ENCODE assay signal across 17 cellular contexts in genomic region chr19:3980353-3981251, GRCh38. TPM values are rescaled to one million over a fixed set of nuclear protein-coding genes. Genes with fewer than 3 reads are reported as not detected.
A peak's percentile ranks its signal among the peaks of the same experiment; 100 is the strongest.
DNase-seq lines count a peak whose midpoint lies in the region; ATAC-seq, FAIRE-seq and TF ChIP-seq lines count a peak whose summit lies in the region.
"Had no signal": no experiment of that assay in that cellular context is flagged by ENCODE, and none has a peak within 500 bp of the region (broad histone marks: within the 10 kb centered on the region; RNA-seq: fewer than 3 reads in every experiment).

No MANE protein-coding gene starts in this region.

- H3K4me1 Mint-ChIP-seq in WTC11: peaks cover 26% of the 10 kb centered on the region

- in situ Hi-C loops in HepG2 (cut with HindIII; ENCODE audit: extremely low pct_ligation_motif_present, low pct_unique_long_range_greater_than_20kb): no loop called here

- ATAC-seq in WTC11 (no peak), HepG2 (no peak), GM19452 (IDR thresholded peaks at IDR 0.05; ENCODE audit: unreplicated experiment) (no peak)
- ATAC-seq: left lung had no signal

- H3K9me3 ChIP-seq in AG04450 (ENCODE audit: control insufficient read depth, insufficient read depth, low read length): no peaks in the 10 kb centered on the region; the same call in 1 of the 2 replicates
- no peaks in the 10 kb centered on the region for H3K9me3 ChIP-seq in HepG2 (ENCODE audit: low read length)
- no peaks in the 10 kb centered on the region for H3K9me3 ChIP-seq in prostate gland
- H3K9me3 ChIP-seq: left lung had no signal

- no peaks in the 10 kb centered on the region for H3K9me3 Mint-ChIP-seq in WTC11
- H3K9me3 Mint-ChIP-seq: T-helper 2 cell treated with Interferon-gamma antibody and Interleukin-4, amounts not matched to agents 5 μg/mL and 100 μg/mL, for 36 hours had no signal

- POLR2A ChIA-PET in AG04450 (lab: Yijun Ruan, JAX) (interaction anchor here (8.1 kb wide), 1 partner anchor 10 kb away, joined by 221 read pairs; the partner anchor contains the start of gene DAPK3), WTC11 (lab: Charles Lee) (interaction anchor here (0.7 to 8.7 kb wide), 2 partner anchors 10 to 47 kb away, joined by 3 to 142 read pairs; partner anchors contain the start of gene DAPK3), HepG2 (lab: Yijun Ruan, JAX) (interaction anchor here (1.1 to 7.4 kb wide), 2 partner anchors 9 to 11 kb away, joined by 4 to 118 read pairs; partner anchors contain the start of gene DAPK3)

- TF ChIP-seq POLR2A in HepG2 (IDR thresholded peaks at IDR 0.05; ENCODE audit: insufficient read depth in 1 of 2, low read depth in 2 of 2, low read length in 2 of 2): peak in 1 of 2 experiments; percentile 54
- no peak for TF ChIP-seq POLR2A in prostate gland (IDR thresholded peaks at IDR 0.05)

- H2AFZ ChIP-seq in HepG2 (ENCODE audit: low read length): no peak overlapping the region

- peaks cover 91% of the 10 kb centered on the region for H4K20me1 ChIP-seq in HepG2 (ENCODE audit: insufficient read depth, low read length)

- H3K79me2 ChIP-seq in HepG2 (ENCODE audit: insufficient read depth, low read length): peaks cover 50% of the 10 kb centered on the region

- H3K27me3 ChIP-seq in AG04450 (ENCODE audit: control insufficient read depth, insufficient read depth, low read length) (no peaks in the 10 kb centered on the region), HepG2 (ENCODE audit: control insufficient read depth in 1 of 2, insufficient read depth in 2 of 2, low read length in 2 of 2) (no peaks in the 10 kb centered on the region; a peak in 1 of 5 replicates), prostate gland (replicated peaks; ENCODE audit: insufficient read depth) (no peaks in the 10 kb centered on the region)
- H3K27me3 ChIP-seq: left lung had no signal

- H3K27ac ChIP-seq in AG04450 (ENCODE audit: low read depth, low read length): peak overlapping the region; percentile 11
- no peak overlapping the region for H3K27ac ChIP-seq in HepG2 (ENCODE audit: extremely low read length, insufficient read depth, low read length)
- no peak overlapping the region for H3K27ac ChIP-seq in prostate gland
- H3K27ac ChIP-seq: left lung had no signal

- no peak overlapping the region for H3K9ac ChIP-seq in HepG2 (ENCODE audit: insufficient read depth, low read depth, low read length)

- H3K4me1 ChIP-seq in HepG2 (ENCODE audit: insufficient read depth, low read length): peaks cover 37% of the 10 kb centered on the region
- peaks cover 8% of the 10 kb centered on the region for H3K4me1 ChIP-seq in prostate gland (replicated peaks)

- H3K36me3 Mint-ChIP-seq in WTC11: peaks cover 92% of the 10 kb centered on the region

- peaks cover 72 to 86% of the 10 kb centered on the region in 2 experiments for H3K36me3 ChIP-seq in HepG2 (replicated peaks in 1 of 2; ENCODE audit: control insufficient read depth in 1 of 2, insufficient read depth in 2 of 2, low read length in 2 of 2)
- H3K36me3 ChIP-seq in prostate gland: peaks cover 70 to 78% of the 10 kb centered on the region in 2 donors

- 96% methylated on average over 9 of the region's 31 CpGs for WGBS in HepG2 (ENCODE audit: low lambda C conversion rate)
- 90% methylated on average over 31 of the region's 31 CpGs for WGBS in prostate gland

- TF ChIP-seq CTCF in AG04450 (IDR thresholded peaks at IDR 0.05; ENCODE audit: low read depth, low read length) (no peak), WTC11 (IDR thresholded peaks at IDR 0.05) (no peak), HepG2 (CRISPR knock-in tag; IDR thresholded peaks at IDR 0.05) (no peak), prostate gland (IDR thresholded peaks at IDR 0.05) (no peak)

- no peak overlapping the region for H3K4me2 ChIP-seq in HepG2 (ENCODE audit: low read depth, low read length)

- TF ChIP-seq RAD21 in HepG2 (CRISPR knock-in tag; IDR thresholded peaks at IDR 0.05): no peak

- no TSS peak for BruUV-seq in HepG2 (replicated peaks; lab: Mats Ljungman, UMichigan)

- intact Hi-C loops in HepG2 (cut with micrococcal nuclease; ENCODE audit: unreplicated experiment): no loop called here
- intact Hi-C loops in prostate gland (cut with DNase I): loop anchor here (5.0 kb wide), 1 partner anchor 202 kb away; the partner anchor contains the start of genes ANKRD24 and SIRT6

- TF ChIP-seq EP300 in HepG2 (IDR thresholded peaks at IDR 0.05; ENCODE audit: low read depth in 2 of 2, low read length in 2 of 2) (no peak), HepG2 (CRISPR knock-in tag; IDR thresholded peaks at IDR 0.05; ENCODE audit: borderline replicate concordance) (no peak)

- CTCF ChIA-PET in AG04450 (lab: Charles Lee) (no interaction called here), WTC11 (lab: Charles Lee) (interaction anchor here (2.2 kb wide), 1 partner anchor 7 kb away, joined by 18 read pairs; no protein-coding TSS in a partner anchor), HepG2 (lab: Yijun Ruan, JAX; ENCODE audit: low intra/inter-chr PET ratio, low total read pairs) (no interaction called here)

- H3K4me3 ChIP-seq in AG04450 (ENCODE audit: low read depth, low read length) (no peak overlapping the region), HepG2 (replicated peaks in 1 of 3; ENCODE audit: insufficient read depth in 1 of 3, low read depth in 2 of 3, low read length in 3 of 3) (no peak overlapping the region), prostate gland (no peak overlapping the region)
- H3K4me3 ChIP-seq: left lung had no signal

- no peaks in the 10 kb centered on the region; the same call in 1 of the 2 replicates for H3K27me3 Mint-ChIP-seq in WTC11 (ENCODE audit: low read depth)
- H3K27me3 Mint-ChIP-seq: naive B cell had no signal

- H3K27ac Mint-ChIP-seq in WTC11: no peak overlapping the region
- H3K27ac Mint-ChIP-seq: T-helper 2 cell treated with Interferon-gamma antibody and Interleukin-4, amounts not matched to agents 5 μg/mL and 100 μg/mL, for 36 hours had no signal

- no peak for FAIRE-seq in HepG2 (lab: Jason Lieb, UNC)
- FAIRE-seq: G401.6 had no signal

- no peak overlapping the region for H3K4me3 Mint-ChIP-seq in WTC11
- H3K4me3 Mint-ChIP-seq: T-helper 2 cell treated with Interferon-gamma antibody and Interleukin-4, amounts not matched to agents 5 μg/mL and 100 μg/mL, for 36 hours had no signal

- DNase-seq in AG04450 (ENCODE audit: low read depth, low spot score) (no peak), GM03348 (ENCODE audit: low spot score) (peak; percentile 1), WTC11 (ENCODE audit: low spot score) (no peak), HepG2 (ENCODE audit: low spot score) (no peak), AG08395 (ENCODE audit: low spot score) (no peak), prostate gland (ENCODE audit: low spot score) (no peak), NCI-H1417 treated with DMSO at 0.1 percent for 48 hours (lab: John Stamatoyannopoulos, UW) (no peak)
- DNase-seq: left lung; naive B cell; NCI-H146; NCI-H510A treated with DMSO at 0.1 percent for 48 hours; stimulated activated CD4-positive, alpha-beta T cell treated with anti-CD3 and anti-CD28 coated beads, Interleukin-2, amount 100 ng/mL, for 48 hours; stimulated activated naive CD4-positive, alpha-beta T cell had no signal

RNA-seq across cellular contexts. Expression of gene EEF2, which starts 4.7 kb away (rescaled TPM):
- polyA plus RNA-seq in AG04450 (2011; rRNA removed): 1,648 and 1,697 TPM in 2 replicates
- 1,375 and 1,770 TPM in 2 replicates for polyA minus RNA-seq in AG04450 (2011; rRNA and poly(A)+ RNA removed)
- 3,572 to 3,864 TPM (median 3,852 TPM) in 3 replicates for total RNA-seq in WTC11 (2021)
- 1,722 and 1,777 TPM in 2 replicates for total RNA-seq in HepG2 (2016; rRNA removed; fragmentation: Illumina TruSeq; extraction: Trizol)
- total RNA-seq in HepG2 (2016; cell fraction: cytosol; rRNA removed; fragmentation: Illumina TruSeq; extraction: Trizol; ENCODE audit: low read depth): 663 and 837 TPM in 2 replicates
- 1,312 and 1,845 TPM in 2 replicates for total RNA-seq in HepG2 (2016; cell fraction: insoluble cytoplasmic fraction; rRNA removed; fragmentation: Illumina TruSeq; extraction: Trizol)
- total RNA-seq in HepG2 (2016; cell fraction: membrane; rRNA removed; fragmentation: Illumina TruSeq; extraction: Trizol): 2,334 and 2,783 TPM in 2 replicates
- total RNA-seq in HepG2 (2016; cell fraction: nucleus; rRNA removed; fragmentation: Illumina TruSeq; extraction: Trizol): 709 and 773 TPM in 2 replicates
- 1,441 and 1,465 TPM in 2 replicates for polyA plus RNA-seq in HepG2 (2011; rRNA removed)
- 1,619 and 2,301 TPM in 2 replicates for polyA plus RNA-seq in HepG2 (2011; cell fraction: cytosol; rRNA removed)
- 945 and 1,058 TPM in 2 replicates for polyA plus RNA-seq in HepG2 (2011; cell fraction: nucleus; rRNA removed)
- 2,825 and 3,817 TPM in 2 replicates for polyA plus RNA-seq in HepG2 (2012)
- 660 and 778 TPM in 2 replicates for polyA plus RNA-seq in HepG2 (2016; cell fraction: cytosol; fragmentation: Illumina TruSeq; extraction: Trizol; ENCODE audit: low read depth)
- 1,198 and 1,548 TPM in 2 replicates for polyA plus RNA-seq in HepG2 (2016; cell fraction: insoluble cytoplasmic fraction; fragmentation: Illumina TruSeq; extraction: Trizol; ENCODE audit: low read depth)
- 1,837 and 2,206 TPM in 2 replicates for polyA plus RNA-seq in HepG2 (2016; cell fraction: membrane; fragmentation: Illumina TruSeq; extraction: Trizol; ENCODE audit: low read depth)
- 1,012 and 1,080 TPM in 2 replicates for polyA plus RNA-seq in HepG2 (2016; cell fraction: nucleus; fragmentation: Illumina TruSeq; extraction: Trizol; ENCODE audit: insufficient read depth, low read depth)
- 1,462 and 3,209 TPM in 2 replicates for polyA minus RNA-seq in HepG2 (2011; rRNA and poly(A)+ RNA removed; ENCODE audit: low replicate concordance)
- 1,805 and 1,823 TPM in 2 replicates for polyA minus RNA-seq in HepG2 (2011; cell fraction: cytosol; rRNA and poly(A)+ RNA removed)
- polyA minus RNA-seq in HepG2 (2011; cell fraction: nucleus; rRNA and poly(A)+ RNA removed): 434 and 615 TPM in 2 replicates
- 1,000 to 10,000 TPM; 1,974 to 1,998 TPM for total RNA-seq in prostate gland

RNA-seq across cellular contexts. Expression of gene DAPK3, which starts 9.7 kb away (rescaled TPM):
- 105 and 149 TPM in 2 replicates for polyA plus RNA-seq in AG04450 (2011; rRNA removed)
- 89.6 and 138 TPM in 2 replicates for polyA minus RNA-seq in AG04450 (2011; rRNA and poly(A)+ RNA removed)
- 61.5 to 73.5 TPM (median 68.4 TPM) in 3 replicates for total RNA-seq in WTC11 (2021)
- total RNA-seq in HepG2 (2016; rRNA removed; fragmentation: Illumina TruSeq; extraction: Trizol): 22.0 and 30.5 TPM in 2 replicates
- 5.0 and 5.5 TPM in 2 replicates for total RNA-seq in HepG2 (2016; cell fraction: cytosol; rRNA removed; fragmentation: Illumina TruSeq; extraction: Trizol; ENCODE audit: low read depth)
- 18.7 and 32.5 TPM in 2 replicates for total RNA-seq in HepG2 (2016; cell fraction: insoluble cytoplasmic fraction; rRNA removed; fragmentation: Illumina TruSeq; extraction: Trizol)
- total RNA-seq in HepG2 (2016; cell fraction: membrane; rRNA removed; fragmentation: Illumina TruSeq; extraction: Trizol): 9.6 and 13.4 TPM in 2 replicates
- 20.1 and 21.1 TPM in 2 replicates for total RNA-seq in HepG2 (2016; cell fraction: nucleus; rRNA removed; fragmentation: Illumina TruSeq; extraction: Trizol)
- 37.3 and 51.9 TPM in 2 replicates for polyA plus RNA-seq in HepG2 (2011; rRNA removed)
- polyA plus RNA-seq in HepG2 (2011; cell fraction: cytosol; rRNA removed): 36.9 and 42.7 TPM in 2 replicates
- 102 and 107 TPM in 2 replicates for polyA plus RNA-seq in HepG2 (2011; cell fraction: nucleus; rRNA removed)
- 20.1 and 33.8 TPM in 2 replicates for polyA plus RNA-seq in HepG2 (2012)
- polyA plus RNA-seq in HepG2 (2016; cell fraction: cytosol; fragmentation: Illumina TruSeq; extraction: Trizol; ENCODE audit: low read depth): 2.6 and 2.9 TPM in 2 replicates
- 20.1 and 23.6 TPM in 2 replicates for polyA plus RNA-seq in HepG2 (2016; cell fraction: insoluble cytoplasmic fraction; fragmentation: Illumina TruSeq; extraction: Trizol; ENCODE audit: low read depth)
- polyA plus RNA-seq in HepG2 (2016; cell fraction: membrane; fragmentation: Illumina TruSeq; extraction: Trizol; ENCODE audit: low read depth): 5.9 and 6.0 TPM in 2 replicates
- polyA plus RNA-seq in HepG2 (2016; cell fraction: nucleus; fragmentation: Illumina TruSeq; extraction: Trizol; ENCODE audit: insufficient read depth, low read depth): 45.3 and 46.8 TPM in 2 replicates
- 44.0 and 66.3 TPM in 2 replicates for polyA minus RNA-seq in HepG2 (2011; rRNA and poly(A)+ RNA removed; ENCODE audit: low replicate concordance)
- polyA minus RNA-seq in HepG2 (2011; cell fraction: cytosol; rRNA and poly(A)+ RNA removed): 15.7 and 22.0 TPM in 2 replicates
- polyA minus RNA-seq in HepG2 (2011; cell fraction: nucleus; rRNA and poly(A)+ RNA removed): 24.7 and 27.2 TPM in 2 replicates
- 100 to 1,000 TPM in 1 of 2 donors, 10 to 100 TPM in 1; 87.1 to 107 TPM for total RNA-seq in prostate gland

RNA-seq across cellular contexts. Expression of gene PIAS4, which starts 26.9 kb away (rescaled TPM):
- polyA plus RNA-seq in AG04450 (2011; rRNA removed): 9.0 and 12.0 TPM in 2 replicates
- polyA minus RNA-seq in AG04450 (2011; rRNA and poly(A)+ RNA removed): 13.6 and 17.2 TPM in 2 replicates
- total RNA-seq in WTC11 (2021): 45.5 to 46.0 TPM (median 45.9 TPM) in 3 replicates
- total RNA-seq in HepG2 (2016; rRNA removed; fragmentation: Illumina TruSeq; extraction: Trizol): 20.1 and 22.4 TPM in 2 replicates
- 4.3 and 5.1 TPM in 2 replicates for total RNA-seq in HepG2 (2016; cell fraction: cytosol; rRNA removed; fragmentation: Illumina TruSeq; extraction: Trizol; ENCODE audit: low read depth)
- 16.7 and 23.3 TPM in 2 replicates for total RNA-seq in HepG2 (2016; cell fraction: insoluble cytoplasmic fraction; rRNA removed; fragmentation: Illumina TruSeq; extraction: Trizol)
- 9.8 and 11.2 TPM in 2 replicates for total RNA-seq in HepG2 (2016; cell fraction: membrane; rRNA removed; fragmentation: Illumina TruSeq; extraction: Trizol)
- 9.7 and 15.2 TPM in 2 replicates for total RNA-seq in HepG2 (2016; cell fraction: nucleus; rRNA removed; fragmentation: Illumina TruSeq; extraction: Trizol)
- polyA plus RNA-seq in HepG2 (2011; rRNA removed): 8.7 and 9.0 TPM in 2 replicates
- 11.2 and 43.1 TPM in 2 replicates for polyA plus RNA-seq in HepG2 (2011; cell fraction: cytosol; rRNA removed)
- polyA plus RNA-seq in HepG2 (2011; cell fraction: nucleus; rRNA removed): 22.4 and 27.4 TPM in 2 replicates
- 19.1 and 20.7 TPM in 2 replicates for polyA plus RNA-seq in HepG2 (2012)
- 3.3 and 3.5 TPM in 2 replicates for polyA plus RNA-seq in HepG2 (2016; cell fraction: cytosol; fragmentation: Illumina TruSeq; extraction: Trizol; ENCODE audit: low read depth)
- polyA plus RNA-seq in HepG2 (2016; cell fraction: insoluble cytoplasmic fraction; fragmentation: Illumina TruSeq; extraction: Trizol; ENCODE audit: low read depth): 18.2 and 33.3 TPM in 2 replicates
- polyA plus RNA-seq in HepG2 (2016; cell fraction: membrane; fragmentation: Illumina TruSeq; extraction: Trizol; ENCODE audit: low read depth): 5.6 and 5.9 TPM in 2 replicates
- 36.3 and 39.1 TPM in 2 replicates for polyA plus RNA-seq in HepG2 (2016; cell fraction: nucleus; fragmentation: Illumina TruSeq; extraction: Trizol; ENCODE audit: insufficient read depth, low read depth)
- 12.2 and 13.9 TPM in 2 replicates for polyA minus RNA-seq in HepG2 (2011; rRNA and poly(A)+ RNA removed; ENCODE audit: low replicate concordance)
- polyA minus RNA-seq in HepG2 (2011; cell fraction: cytosol; rRNA and poly(A)+ RNA removed): 5.1 and 7.7 TPM in 2 replicates
- 14.5 and 15.1 TPM in 2 replicates for polyA minus RNA-seq in HepG2 (2011; cell fraction: nucleus; rRNA and poly(A)+ RNA removed)
- 10 to 100 TPM; 25.3 to 70.0 TPM for total RNA-seq in prostate gland

RNA-seq across cellular contexts. Expression of gene NMRK2, which starts 47.7 kb away (rescaled TPM):
- not detected in 2 replicates for polyA plus RNA-seq in AG04450 (2011; rRNA removed)
- polyA minus RNA-seq in AG04450 (2011; rRNA and poly(A)+ RNA removed): not detected in 2 replicates
- 50.4 to 61.9 TPM (median 51.1 TPM) in 3 replicates for total RNA-seq in WTC11 (2021)
- total RNA-seq in HepG2 (2016; rRNA removed; fragmentation: Illumina TruSeq; extraction: Trizol): not detected in 2 replicates
- total RNA-seq in HepG2 (2016; cell fraction: cytosol; rRNA removed; fragmentation: Illumina TruSeq; extraction: Trizol; ENCODE audit: low read depth): not detected in 2 replicates
- not detected in 2 replicates for total RNA-seq in HepG2 (2016; cell fraction: insoluble cytoplasmic fraction; rRNA removed; fragmentation: Illumina TruSeq; extraction: Trizol)
- not detected in 2 replicates for total RNA-seq in HepG2 (2016; cell fraction: membrane; rRNA removed; fragmentation: Illumina TruSeq; extraction: Trizol)
- not detected in 2 replicates for total RNA-seq in HepG2 (2016; cell fraction: nucleus; rRNA removed; fragmentation: Illumina TruSeq; extraction: Trizol)
- not detected in 2 replicates for polyA plus RNA-seq in HepG2 (2011; rRNA removed)
- not detected in 2 replicates for polyA plus RNA-seq in HepG2 (2011; cell fraction: cytosol; rRNA removed)
- polyA plus RNA-seq in HepG2 (2011; cell fraction: nucleus; rRNA removed): not detected in 2 replicates
- not detected in 2 replicates for polyA plus RNA-seq in HepG2 (2012)
- not detected in 2 replicates for polyA plus RNA-seq in HepG2 (2016; cell fraction: cytosol; fragmentation: Illumina TruSeq; extraction: Trizol; ENCODE audit: low read depth)
- not detected in 2 replicates for polyA plus RNA-seq in HepG2 (2016; cell fraction: insoluble cytoplasmic fraction; fragmentation: Illumina TruSeq; extraction: Trizol; ENCODE audit: low read depth)
- not detected in 2 replicates for polyA plus RNA-seq in HepG2 (2016; cell fraction: membrane; fragmentation: Illumina TruSeq; extraction: Trizol; ENCODE audit: low read depth)
- polyA plus RNA-seq in HepG2 (2016; cell fraction: nucleus; fragmentation: Illumina TruSeq; extraction: Trizol; ENCODE audit: insufficient read depth, low read depth): not detected in 2 replicates
- polyA minus RNA-seq in HepG2 (2011; rRNA and poly(A)+ RNA removed; ENCODE audit: low replicate concordance): not detected in 2 replicates
- not detected in 2 replicates for polyA minus RNA-seq in HepG2 (2011; cell fraction: cytosol; rRNA and poly(A)+ RNA removed)
- polyA minus RNA-seq in HepG2 (2011; cell fraction: nucleus; rRNA and poly(A)+ RNA removed): not detected in 2 replicates
- total RNA-seq in prostate gland: 1 to 10 TPM in 1 of 2 donors, under 1 TPM in 1; 0.64 to 1.8 TPM
- total RNA-seq: epithelial cell of proximal tubule had no signal
